In the genomic region with DNA sequence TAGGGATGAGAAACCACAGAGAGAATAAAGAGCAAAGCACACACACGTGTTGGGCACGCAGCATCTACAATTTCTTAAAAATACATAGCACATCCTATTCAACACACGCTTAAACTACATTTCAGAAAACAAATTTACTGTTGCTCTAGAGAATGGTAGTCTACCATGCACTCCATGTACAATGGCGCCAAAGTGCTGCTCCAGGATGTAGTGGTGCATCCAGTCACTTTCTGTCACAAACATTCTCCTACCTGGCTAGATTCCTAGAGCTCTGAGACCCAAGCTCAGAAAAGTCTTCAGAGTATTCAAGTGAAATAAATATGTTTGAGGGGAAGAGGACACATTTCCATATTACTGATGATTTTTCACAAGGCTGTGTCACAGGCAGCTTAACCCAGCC, we compare ENCODE assay signal across 9 cellular contexts.
"Had no signal": no experiment of that assay in that cellular context is flagged by ENCODE, and none has a peak within 500 bp of the region (broad histone marks: within the 10 kb centered on the region; RNA-seq: fewer than 3 reads in every experiment).

No MANE protein-coding gene starts in this region.

- H3K9me3 Mint-ChIP-seq: GM23338, H9, HFFc6 had no signal

- H3K4me3 ChIP-seq: GM23248, GM23338, HAP-1 had no signal

- H3K4me1 ChIP-seq: HAP-1 had no signal

- H3K4me2 ChIP-seq: GM23338 had no signal

- DNase-seq: GM23248, GOT3, H7, H9, HCEC 1CT, HFFc6 had no signal

- H2AFZ ChIP-seq: GM23248, GM23338 had no signal

- H3K9me3 ChIP-seq: HAP-1 had no signal

- H3K27ac Mint-ChIP-seq: GM23338, HFFc6 had no signal

- H3K36me3 ChIP-seq: HAP-1 had no signal

- H3K4me3 Mint-ChIP-seq: GM23338, H9, HFFc6 had no signal

- ATAC-seq: GM23338, HCT116 had no signal

- H3K27ac ChIP-seq: GM23248 had no signal

- H3K9ac ChIP-seq: GM23248 had no signal
